In genomic region chr1:22344851-22345560, GRCh38 we compare ENCODE assay signal across 22 cellular contexts.
DNase-seq lines count a peak whose midpoint lies in the region; ATAC-seq, FAIRE-seq and TF ChIP-seq lines count a peak whose summit lies in the region.
"Had no signal": no experiment of that assay in that cellular context is flagged by ENCODE, and none has a peak within 500 bp of the region (broad histone marks: within the 10 kb centered on the region; RNA-seq: fewer than 3 reads in every experiment).

No MANE protein-coding gene starts in this region.

- no peak overlapping the region for H4K5ac ChIP-seq in H1 (ENCODE audit: insufficient read length, low read depth, low read length)

- H3K79me2 ChIP-seq in H1 (ENCODE audit: control insufficient read depth in 1 of 2, insufficient read depth in 2 of 2, low read length in 2 of 2) = no peaks in the 10 kb centered on the region

- peak; percentile 12 for DNase-seq in NCI-H146 (lab: John Stamatoyannopoulos, UW)
- no peak for DNase-seq in NCI-H146 treated with DMSO at 0.1 percent for 48 hours (lab: John Stamatoyannopoulos, UW; ENCODE audit: unreplicated experiment)
- DNase-seq in H1 (ENCODE audit: low read depth in 1 of 2, low spot score in 2 of 2) = no peak
- DNase-seq in stimulated activated effector memory CD8-positive, alpha-beta T cell treated with anti-CD3 and anti-CD28 coated beads, Interleukin-12 subunit alpha, Interleukin-12 subunit beta, amount 100 ng/mL, for 72 hours (ENCODE audit: low spot score in 2 of 2) = no peak
- no peak for DNase-seq in HUDEP-2 (lab: John Stamatoyannopoulos, UW; ENCODE audit: unreplicated experiment in 76 of 76)
- no peak for DNase-seq in islet precursor cell
- DNase-seq in GM19239 (ENCODE audit: insufficient read length, low spot score) = no peak
- DNase-seq: AML-193; Caco-2; CD4-positive, alpha-beta T cell; GOT3; KG1 had no signal

- TF ChIP-seq EP300 in H1 (IDR thresholded peaks at IDR 0.05; ENCODE audit: borderline replicate concordance in 1 of 2, low read depth in 2 of 2, low read length in 2 of 2) = no peak

- H3K4me1 ChIP-seq in H1 (replicated peaks in 1 of 4; ENCODE audit: control insufficient read depth in 3 of 4, insufficient read depth in 4 of 4, low read length in 3 of 4) = peaks cover 0 to 8% (median 5%) of the 10 kb centered on the region in 4 experiments; a peak in 5 of 7 replicates

- H3K4me1 Mint-ChIP-seq in stimulated activated effector memory CD8-positive, alpha-beta T cell treated with anti-CD3 and anti-CD28 coated beads, Interleukin-12 subunit alpha, Interleukin-12 subunit beta, amount 100 ng/mL, for 72 hours = peaks cover 7% of the 10 kb centered on the region

- H3K27ac ChIP-seq in H1 (ENCODE audit: low read depth, low read length) = no peak overlapping the region
- H3K27ac ChIP-seq: 22Rv1, A549, C4-2B had no signal

- POLR2A ChIA-PET in H1 (lab: Charles Lee; ENCODE audit: partially characterized antibody) = interaction anchor here (1.2 kb wide), 1 partner anchor 41 kb away, joined by 3 read pairs; no protein-coding TSS in a partner anchor

- H3K56ac ChIP-seq in H1 (replicated peaks; ENCODE audit: insufficient read length, low read depth, low read length) = no peak overlapping the region

- H3K9ac ChIP-seq in H1 (replicated peaks in 1 of 4; ENCODE audit: extremely low read depth in 1 of 4, low read depth in 3 of 4, low read length in 3 of 4) = no peak overlapping the region

- no peak for TF ChIP-seq POLR2A in H1 (IDR thresholded peaks at IDR 0.05; ENCODE audit: control extremely low read depth in 1 of 2, low read depth in 2 of 2, low read length in 2 of 2)

- H2BK12ac ChIP-seq in H1 (ENCODE audit: low read depth, low read length) = no peak overlapping the region

- H2BK120ac ChIP-seq in H1 (replicated peaks; ENCODE audit: low read depth, low read length) = no peak overlapping the region

- H3K27me3 ChIP-seq in H1 (replicated peaks in 1 of 4; ENCODE audit: control insufficient read depth in 3 of 4, extremely low read depth in 1 of 4, insufficient read depth in 3 of 4, low read length in 3 of 4) = no peaks in the 10 kb centered on the region; a peak in 3 of 7 replicates

- no peaks in the 10 kb centered on the region for H3K36me3 ChIP-seq in H1 (ENCODE audit: control insufficient read depth in 2 of 4, insufficient read depth in 4 of 4, low read length in 3 of 4)
- H3K36me3 ChIP-seq: HAP-1 had no signal

- H2BK15ac ChIP-seq in H1 (ENCODE audit: low read length) = 0 out of 2 replicates have a peak overlapping the region, but pooled peaks have one; percentile 93

- no peaks in the 10 kb centered on the region; the same call in 1 of the 2 replicates for H3K23me2 ChIP-seq in H1 (ENCODE audit: low read depth, low read length)

- H3K4me2 ChIP-seq in H1 (ENCODE audit: insufficient read depth in 1 of 2, low read depth in 2 of 2, low read length in 2 of 2) = no peak overlapping the region
- H3K4me2 ChIP-seq: A549 had no signal

- H3K9me3 Mint-ChIP-seq in stimulated activated effector memory CD8-positive, alpha-beta T cell treated with anti-CD3 and anti-CD28 coated beads, Interleukin-12 subunit alpha, Interleukin-12 subunit beta, amount 100 ng/mL, for 72 hours = no peaks in the 10 kb centered on the region
- H3K9me3 Mint-ChIP-seq: CD4-positive, alpha-beta T cell had no signal

- H3K27ac Mint-ChIP-seq in stimulated activated effector memory CD8-positive, alpha-beta T cell treated with anti-CD3 and anti-CD28 coated beads, Interleukin-12 subunit alpha, Interleukin-12 subunit beta, amount 100 ng/mL, for 72 hours = no peak overlapping the region
- H3K27ac Mint-ChIP-seq: CD4-positive, alpha-beta T cell had no signal

- H3K4ac ChIP-seq in H1 (replicated peaks; ENCODE audit: insufficient read length, low read depth, low read length) = no peak overlapping the region

- 86% methylated on average over 17 of the region's 17 CpGs; no CpG with 5 or more reads in 1 of the 2 experiments for WGBS in H1 (ENCODE audit: extremely low coverage in 1 of 2, insufficient coverage in 1 of 2, insufficient read length in 1 of 2, insufficient replicate concordance in 2 of 2, low coverage in 1 of 2, low lambda C conversion rate in 2 of 2, missing lambda C conversion rate in 1 of 2), 2 experiments

- CTCF ChIA-PET in H1 (lab: Charles Lee; ENCODE audit: partially characterized antibody) = interaction anchor here (0.5 to 3.5 kb wide), 9 partner anchors 9 to 309 kb away, joined by 3 to 14 read pairs (median 3); no protein-coding TSS in a partner anchor

- H2AFZ ChIP-seq in H1 (ENCODE audit: low read length) = no peak overlapping the region

- no peak overlapping the region for H3K23ac ChIP-seq in H1 (ENCODE audit: insufficient read length)

- H2BK20ac ChIP-seq in H1 (ENCODE audit: low read length) = no peak overlapping the region

- H4K20me1 ChIP-seq in H1 (replicated peaks in 1 of 2; ENCODE audit: control insufficient read depth in 1 of 2, insufficient read depth in 2 of 2, low read length in 2 of 2) = no peaks in the 10 kb centered on the region

- H3K4me3 ChIP-seq in H1 (ENCODE audit: extremely low read depth in 1 of 4, insufficient read depth in 2 of 4, low read depth in 3 of 4, low read length in 4 of 4) = no peak overlapping the region
- H3K4me3 ChIP-seq: A549, HAP-1 had no signal

- TF ChIP-seq CTCF in H1 (IDR thresholded peaks at IDR 0.05; ENCODE audit: control extremely low read depth in 1 of 3, insufficient read depth in 1 of 3, low read depth in 1 of 3, low read length in 3 of 3) = no peak

- no peaks in the 10 kb centered on the region for H3K36me3 Mint-ChIP-seq in stimulated activated effector memory CD8-positive, alpha-beta T cell treated with anti-CD3 and anti-CD28 coated beads, Interleukin-12 subunit alpha, Interleukin-12 subunit beta, amount 100 ng/mL, for 72 hours
- H3K36me3 Mint-ChIP-seq: IgD-negative memory B cell had no signal

- H2BK5ac ChIP-seq in H1 (ENCODE audit: low read depth, low read length) = no peak overlapping the region

- no peak overlapping the region for H4K8ac ChIP-seq in H1 (ENCODE audit: extremely low read depth, insufficient read depth, low read length)

- H3K4me3 Mint-ChIP-seq in stimulated activated effector memory CD8-positive, alpha-beta T cell treated with anti-CD3 and anti-CD28 coated beads, Interleukin-12 subunit alpha, Interleukin-12 subunit beta, amount 100 ng/mL, for 72 hours = no peak overlapping the region
- H3K4me3 Mint-ChIP-seq: CD4-positive, alpha-beta T cell had no signal

- no peak for TF ChIP-seq RAD21 in H1 (IDR thresholded peaks at IDR 0.05 in 1 of 2, conservative IDR thresholded peaks at IDR 0.05 in 1 of 2; ENCODE audit: low read depth in 2 of 2, low read length in 2 of 2)

- no peak overlapping the region for H3K14ac ChIP-seq in H1 (ENCODE audit: insufficient read length)

- ATAC-seq in stimulated activated effector memory CD8-positive, alpha-beta T cell treated with anti-CD3 and anti-CD28 coated beads, Interleukin-12 subunit alpha, Interleukin-12 subunit beta, amount 100 ng/mL, for 72 hours = peak; percentile 31
- ATAC-seq: A549, HepG2 had no signal

- H3K79me1 ChIP-seq in H1 (ENCODE audit: low read depth, low read length) = no peaks in the 10 kb centered on the region

- FAIRE-seq in H1 (lab: Jason Lieb, UNC) = no peak
- no peak for FAIRE-seq in GM19239 (lab: Jason Lieb, UNC)
- FAIRE-seq: A549, D721Med, G401.6, GM12891, HepG2, HTR-8/SVneo had no signal

- no peak overlapping the region for H4K91ac ChIP-seq in H1 (replicated peaks; ENCODE audit: insufficient read length, low read length)

- no peak overlapping the region for H3K18ac ChIP-seq in H1 (ENCODE audit: extremely low read depth, low read length)

- H3K9me3 ChIP-seq in H1 (ENCODE audit: insufficient read depth in 2 of 2, low read depth in 1 of 2, low read length in 1 of 2) = no peaks in the 10 kb centered on the region
- H3K9me3 ChIP-seq: A549, Caco-2, HAP-1 had no signal

- H2AK5ac ChIP-seq in H1 (ENCODE audit: low read depth, low read length) = no peak overlapping the region

TF ChIP-seq in H1, 55 proteins besides CTCF, POLR2A, EP300 and RAD21 (continues in another document):
- TF ChIP-seq CTBP2 (IDR thresholded peaks at IDR 0.05; ENCODE audit: borderline replicate concordance, insufficient read depth, insufficient read length, low read length) = no peak
- no peak for TF ChIP-seq SP4 (IDR thresholded peaks at IDR 0.05; ENCODE audit: low read length)
- no peak for TF ChIP-seq CEBPB (IDR thresholded peaks at IDR 0.05; ENCODE audit: low read depth, low read length)
- no peak for TF ChIP-seq SP2 (IDR thresholded peaks at IDR 0.05; ENCODE audit: low read length)
- TF ChIP-seq CHD1 (IDR thresholded peaks at IDR 0.05; ENCODE audit: low read depth, low read length) = no peak
- TF ChIP-seq E2F6 (IDR thresholded peaks at IDR 0.05) = no peak
- TF ChIP-seq GTF2F1 (IDR thresholded peaks at IDR 0.05; ENCODE audit: borderline replicate concordance, low read depth, low read length) = no peak
- no peak for TF ChIP-seq TEAD4 (IDR thresholded peaks at IDR 0.05; ENCODE audit: low read depth, low read length)
- no peak for TF ChIP-seq KDM4A (IDR thresholded peaks at IDR 0.05; ENCODE audit: low read depth, low read length, severe bottlenecking)
- no peak for TF ChIP-seq SIRT6 (IDR thresholded peaks at IDR 0.05; ENCODE audit: low read length)
- no peak for TF ChIP-seq RXRA (IDR thresholded peaks at IDR 0.05; ENCODE audit: insufficient read depth, low read depth, low read length)
